In genomic region chr20:46646659-46647380, GRCh38 we compare ENCODE assay signal across 27 cellular contexts. TPM values are rescaled to one million over a fixed set of nuclear protein-coding genes. Genes with fewer than 3 reads are reported as not detected.
"Had no signal": no experiment of that assay in that cellular context is flagged by ENCODE, and none has a peak within 500 bp of the region (broad histone marks: within the 10 kb centered on the region; RNA-seq: fewer than 3 reads in every experiment).

No MANE protein-coding gene starts in this region.

- ATAC-seq: activated CD4-positive, CD25-positive, alpha-beta regulatory T cell treated with anti-CD3 and anti-CD28 coated beads, Interleukin-2, amount 50 U/mL, for 24 hours; activated CD8-positive, alpha-beta T cell treated with anti-CD3 and anti-CD28 coated beads, Interleukin-2, amount 10 ng/mL, durations not matched to agents 7 days and 5 days; effector memory CD8-positive, alpha-beta T cell; esophagus mucosa; gastrocnemius medialis; lower lobe of right lung; mucosa of descending colon; naive thymus-derived CD4-positive, alpha-beta T cell; stimulated activated naive B cell treated with anti-CD40 and anti-IgM and Interleukin-4, amounts not matched to agents 10 μg/mL and 1 μg/mL and 100 μg/mL, for 72 hours; upper lobe of right lung had no signal

- DNase-seq: activated CD4-positive, alpha-beta T cell treated with anti-CD3 and anti-CD28 coated beads, Interleukin-2, amount 10 ng/mL, durations not matched to agents 7 days and 5 days; activated CD8-positive, alpha-beta T cell treated with anti-CD3 and anti-CD28 coated beads, Interleukin-2, amount 10 ng/mL, durations not matched to agents 7 days and 5 days; activated gamma-delta T cell; activated naive CD4-positive, alpha-beta T cell treated with anti-CD3 and anti-CD28 coated beads, Interleukin-2, amount 50 U/mL, for 16 hours; aorta; brain microvascular endothelial cell; central memory CD4-positive, alpha-beta T cell; effector memory CD8-positive, alpha-beta T cell; gastrocnemius medialis; lower lobe of right lung; mesendoderm; mucosa of descending colon; naive thymus-derived CD4-positive, alpha-beta T cell; sigmoid colon; stimulated activated CD4-positive, alpha-beta T cell treated with anti-CD3 and anti-CD28 coated beads, Interleukin-2, amount 100 ng/mL, for 48 hours; stimulated activated CD8-positive, alpha-beta memory T cell treated with anti-CD3 and anti-CD28 coated beads, Interleukin-4, amount 100 ng/mL, for 48 hours; stimulated activated naive B cell treated with anti-CD40 and anti-IgM and Interleukin-4, amounts not matched to agents 10 μg/mL and 1 μg/mL and 100 μg/mL, for 72 hours; upper lobe of right lung had no signal

- H3K36me3 ChIP-seq: brain microvascular endothelial cell, gastrocnemius medialis, lower lobe of right lung, neural progenitor cell, sigmoid colon, upper lobe of right lung had no signal

- H3K27ac Mint-ChIP-seq: activated CD4-positive, alpha-beta T cell treated with anti-CD3 and anti-CD28 coated beads, Interleukin-2, amount 10 ng/mL, durations not matched to agents 7 days and 5 days; activated CD8-positive, alpha-beta T cell treated with anti-CD3 and anti-CD28 coated beads, Interleukin-2, amount 10 ng/mL, durations not matched to agents 7 days and 5 days; activated T-helper 1 cell treated with anti-CD3 and anti-CD28 coated beads, Interleukin-12 subunit alpha, Interleukin-12 subunit beta, Interleukin-2, Interleukin-4 antibody, amounts not matched to agents 30 ng/mL and 10 ng/mL and 1 ng/mL, durations not matched to agents 14 hours and 24 hours and 36 hours; effector memory CD8-positive, alpha-beta T cell; naive thymus-derived CD4-positive, alpha-beta T cell; neural progenitor cell; stimulated activated naive B cell treated with anti-CD40 and anti-IgM and Interleukin-4, amounts not matched to agents 10 μg/mL and 1 μg/mL and 100 μg/mL, for 72 hours had no signal

- FAIRE-seq: colon, endothelial cell of umbilical vein, islet of Langerhans had no signal

- H3K4me3 ChIP-seq: gastrocnemius medialis, lower lobe of right lung, mucosa of descending colon, neural progenitor cell, sigmoid colon, upper lobe of right lung had no signal

- H3K4me3 Mint-ChIP-seq: activated CD4-positive, alpha-beta T cell treated with anti-CD3 and anti-CD28 coated beads, Interleukin-2, amount 10 ng/mL, durations not matched to agents 7 days and 5 days; activated CD8-positive, alpha-beta T cell treated with anti-CD3 and anti-CD28 coated beads, Interleukin-2, amount 10 ng/mL, durations not matched to agents 7 days and 5 days; activated T-helper 1 cell treated with anti-CD3 and anti-CD28 coated beads, Interleukin-12 subunit alpha, Interleukin-12 subunit beta, Interleukin-2, Interleukin-4 antibody, amounts not matched to agents 30 ng/mL and 10 ng/mL and 1 ng/mL, durations not matched to agents 14 hours and 24 hours and 36 hours; effector memory CD8-positive, alpha-beta T cell; naive thymus-derived CD4-positive, alpha-beta T cell; neural progenitor cell; stimulated activated naive B cell treated with anti-CD40 and anti-IgM and Interleukin-4, amounts not matched to agents 10 μg/mL and 1 μg/mL and 100 μg/mL, for 72 hours had no signal

- H2AFZ ChIP-seq: neural progenitor cell had no signal

- H3K9me3 Mint-ChIP-seq: activated CD4-positive, alpha-beta T cell treated with anti-CD3 and anti-CD28 coated beads, Interleukin-2, amount 10 ng/mL, durations not matched to agents 7 days and 5 days; activated T-helper 1 cell treated with anti-CD3 and anti-CD28 coated beads, Interleukin-12 subunit alpha, Interleukin-12 subunit beta, Interleukin-2, Interleukin-4 antibody, amounts not matched to agents 30 ng/mL and 10 ng/mL and 1 ng/mL, durations not matched to agents 14 hours and 24 hours and 36 hours; effector memory CD8-positive, alpha-beta T cell; neural progenitor cell; stimulated activated naive B cell treated with anti-CD40 and anti-IgM and Interleukin-4, amounts not matched to agents 10 μg/mL and 1 μg/mL and 100 μg/mL, for 72 hours had no signal

- H3K9me3 ChIP-seq: gastrocnemius medialis, lower lobe of right lung, mucosa of descending colon, sigmoid colon, upper lobe of right lung had no signal

- H3K9ac ChIP-seq: neural progenitor cell had no signal

- H3K4me1 ChIP-seq: gastrocnemius medialis, lower lobe of right lung, upper lobe of right lung had no signal

- H3K36me3 Mint-ChIP-seq: neural progenitor cell had no signal

- H3K27ac ChIP-seq: brain microvascular endothelial cell, gastrocnemius medialis, lower lobe of right lung, neural progenitor cell, sigmoid colon, upper lobe of right lung, VCaP had no signal

RNA-seq across cellular contexts. Expression of gene SLC13A3, which starts 4.4 kb away (rescaled TPM):
- total RNA-seq: activated CD8-positive, alpha-beta T cell treated with anti-CD3 and anti-CD28 coated beads, Interleukin-2, amount 10 ng/mL, durations not matched to agents 7 days and 5 days; activated T-helper 1 cell treated with anti-CD3 and anti-CD28 coated beads, Interleukin-12 subunit alpha, Interleukin-12 subunit beta, Interleukin-2, Interleukin-4 antibody, amounts not matched to agents 30 ng/mL and 10 ng/mL and 1 ng/mL, durations not matched to agents 14 hours and 24 hours and 36 hours; T-helper 2 cell treated with Interferon-gamma antibody and Interleukin-4, amounts not matched to agents 100 ng/mL and 5 ng/mL, for 36 hours had no signal
- polyA plus RNA-seq: naive thymus-derived CD4-positive, alpha-beta T cell had no signal
